ENCODE assay signal across 25 cellular contexts in the genomic region with DNA sequence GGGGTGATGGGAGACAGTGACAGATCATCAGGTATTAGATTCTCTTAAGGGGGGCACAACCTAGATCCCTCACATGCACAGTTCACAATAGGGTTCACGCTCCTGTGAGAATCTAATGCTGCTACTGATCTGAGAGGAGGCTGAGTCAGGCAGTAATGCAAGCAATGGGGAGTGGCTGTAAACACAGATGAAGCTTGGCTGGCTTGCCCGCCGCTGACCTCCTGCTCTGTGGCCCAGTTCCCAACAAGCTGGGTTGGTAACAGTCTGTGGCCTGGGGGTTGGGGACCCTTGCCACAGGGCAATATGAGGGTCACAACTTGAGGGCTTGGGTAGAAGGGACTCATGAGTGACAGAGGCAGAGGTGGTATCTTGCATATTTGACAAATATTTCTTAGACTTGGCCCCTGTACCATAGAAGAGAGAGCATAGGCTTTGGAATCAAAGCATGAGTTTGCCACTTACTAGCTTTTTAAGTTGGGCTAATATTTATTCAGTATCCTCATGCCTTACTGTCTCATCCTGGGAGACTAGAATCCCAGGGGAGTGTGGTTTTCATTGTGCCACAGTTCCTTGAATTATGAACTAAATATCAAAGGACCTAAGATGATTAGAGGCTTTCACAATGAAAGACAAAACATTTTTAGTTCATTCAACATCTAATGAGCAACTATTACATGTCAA.
"Had no signal": no experiment of that assay in that cellular context is flagged by ENCODE, and none has a peak within 500 bp of the region (broad histone marks: within the 10 kb centered on the region; RNA-seq: fewer than 3 reads in every experiment).

No MANE protein-coding gene starts in this region.

- H3K27me3 ChIP-seq: body of pancreas, colonic mucosa, right atrium auricular region had no signal

- ATAC-seq: activated CD4-positive, alpha-beta T cell treated with anti-CD3 and anti-CD28 coated beads for 36 hours; activated CD8-positive, alpha-beta memory T cell treated with anti-CD3 and anti-CD28 coated beads, Interleukin-2, amount 10 ng/mL, durations not matched to agents 7 days and 5 days; body of pancreas; left ventricle myocardium superior had no signal

- H3K4me1 ChIP-seq: body of pancreas, colonic mucosa, right atrium auricular region had no signal

- H3K4me3 ChIP-seq: body of pancreas, colonic mucosa, esophagus squamous epithelium, right atrium auricular region, skin epidermis had no signal

- H3K36me3 ChIP-seq: colonic mucosa, esophagus squamous epithelium, right atrium auricular region had no signal

- FAIRE-seq: endometrium had no signal

- H3K9me3 ChIP-seq: body of pancreas, colonic mucosa, esophagus squamous epithelium, right atrium auricular region had no signal

- H3K27ac ChIP-seq: body of pancreas, colonic mucosa, esophagus squamous epithelium, right atrium auricular region, skin epidermis had no signal

- DNase-seq: activated CD4-positive, alpha-beta memory T cell treated with anti-CD3 and anti-CD28 coated beads for 36 hours; activated CD4-positive, alpha-beta T cell treated with anti-CD3 and anti-CD28 coated beads for 36 hours; activated CD8-positive, alpha-beta memory T cell treated with anti-CD3 and anti-CD28 coated beads, Interleukin-2, amount 10 ng/mL, durations not matched to agents 7 days and 5 days; activated gamma-delta T cell; activated T-cell treated with anti-CD3 and anti-CD28 coated beads, Interleukin-2, amount 50 U/mL, for 24 hours; amniotic stem cell; body of pancreas; central memory CD4-positive, alpha-beta T cell; colonic mucosa; esophagus squamous epithelium; foreskin fibroblast; glutamatergic neuron; hypothalamus; left ventricle myocardium superior; mesendoderm; nucleus accumbens; posterior cingulate gyrus; stimulated activated CD4-positive, alpha-beta T cell treated with anti-CD3 and anti-CD28 coated beads, Interleukin-15, amount 100 ng/mL, for 24 hours; stimulated activated CD4-positive, alpha-beta T cell treated with anti-CD3 and anti-CD28 coated beads, Interleukin-4, amount 100 ng/mL, for 24 hours; stimulated activated naive CD4-positive, alpha-beta T cell treated with Interleukin-2 at 50 U/mL for 16 hours; T-helper 2 cell; trophoblast cell had no signal
